In genomic region chr19:17125052-17125727, GRCh38 we compare ENCODE assay signal across 8 cellular contexts. TPM values are rescaled to one million over a fixed set of nuclear protein-coding genes. Genes with fewer than 3 reads are reported as not detected.
DNase-seq lines count a peak whose midpoint lies in the region; ATAC-seq and TF ChIP-seq lines count a peak whose summit lies in the region.

No MANE protein-coding gene starts in this region.

- peaks cover 2% of the 10 kb centered on the region for H3K9me3 Mint-ChIP-seq in activated naive CD4-positive, alpha-beta T cell treated with anti-CD3 and anti-CD28 coated beads, Interleukin-2, amount 10 ng/mL, durations not matched to agents 7 days and 5 days

- CTCF ChIA-PET in activated naive CD4-positive, alpha-beta T cell treated with anti-CD3 and anti-CD28 coated beads, Interleukin-2, amount 10 ng/mL, durations not matched to agents 7 days and 5 days (lab: Charles Lee) = interaction anchor here (0.5 to 2.0 kb wide), 5 partner anchors 22 to 57 kb away, joined by 3 to 7 read pairs (median 4); partner anchors contain the start of genes HAUS8 and MYO9B

- H3K36me3 Mint-ChIP-seq in activated naive CD4-positive, alpha-beta T cell treated with anti-CD3 and anti-CD28 coated beads, Interleukin-2, amount 10 ng/mL, durations not matched to agents 7 days and 5 days = peaks cover 45% of the 10 kb centered on the region

- H3K4me3 Mint-ChIP-seq in activated naive CD4-positive, alpha-beta T cell treated with anti-CD3 and anti-CD28 coated beads, Interleukin-2, amount 10 ng/mL, durations not matched to agents 7 days and 5 days = peak overlapping the region; percentile 80

- 66% methylated on average over 5 of the region's 10 CpGs for WGBS in right lobe of liver (ENCODE audit: insufficient coverage, low coverage, low lambda C conversion rate, missing lambda C conversion rate)
- 19 to 20% methylated on average over 10 of the region's 10 CpGs for WGBS in aorta, 2 donors

- H3K4me1 ChIP-seq in right lobe of liver (peaks cover 0 to 14% (median 0%) of the 10 kb centered on the region in 4 donors), aorta (ENCODE audit: control insufficient read depth in 1 of 2, insufficient read depth in 2 of 2, low read length in 2 of 2) (no peaks in the 10 kb centered on the region)

- H3K27me3 ChIP-seq in right lobe of liver (no peaks in the 10 kb centered on the region), aorta (ENCODE audit: control insufficient read depth in 1 of 2, insufficient read depth in 2 of 2, low read length in 1 of 2) (no peaks in the 10 kb centered on the region)

- H3K36me3 ChIP-seq in right lobe of liver (no peaks in the 10 kb centered on the region), aorta (ENCODE audit: control insufficient read depth in 1 of 2, insufficient read depth in 2 of 2, low read length in 1 of 2) (no peaks in the 10 kb centered on the region)

- H3K4me3 ChIP-seq in GM08714 (ENCODE audit: low read length) (peak overlapping the region; percentile 33; the same call in 1 of the 2 replicates), right lobe of liver (no peak overlapping the region), aorta (ENCODE audit: low read length in 2 of 2) (no peak overlapping the region)

- H3K27ac ChIP-seq in right lobe of liver (peak overlapping the region; percentile 21 to 78 (median 47)), aorta (ENCODE audit: low read depth in 1 of 2, low read length in 2 of 2) (peak overlapping the region; percentile 32 to 79)

- H3K4me1 Mint-ChIP-seq in activated naive CD4-positive, alpha-beta T cell treated with anti-CD3 and anti-CD28 coated beads, Interleukin-2, amount 10 ng/mL, durations not matched to agents 7 days and 5 days = peaks cover 65% of the 10 kb centered on the region

- DNase-seq in GM20000 (ENCODE audit: low spot score) = peak; percentile 79
- peak; percentile 28 for DNase-seq in activated naive CD4-positive, alpha-beta T cell treated with anti-CD3 and anti-CD28 coated beads, Interleukin-2, amount 10 ng/mL, durations not matched to agents 7 days and 5 days
- DNase-seq in right lobe of liver = no peak
- DNase-seq in aorta = no peak
- no peak for DNase-seq in SKM-1 (lab: John Stamatoyannopoulos, UW; ENCODE audit: unreplicated experiment)
- no peak for DNase-seq in NCI-H345 (lab: John Stamatoyannopoulos, UW)

- TF ChIP-seq POLR2A in right lobe of liver (IDR thresholded peaks at IDR 0.05) = no peak

- peaks cover 3% of the 10 kb centered on the region for H3K27me3 Mint-ChIP-seq in activated naive CD4-positive, alpha-beta T cell treated with anti-CD3 and anti-CD28 coated beads, Interleukin-2, amount 10 ng/mL, durations not matched to agents 7 days and 5 days

- ATAC-seq in HG03571 (IDR thresholded peaks at IDR 0.05; ENCODE audit: unreplicated experiment) = peak; percentile 46
- peak in 3 of 4 donors; percentile 23 to 52 (median 33) for ATAC-seq in right lobe of liver
- ATAC-seq in aorta (ENCODE audit: low FRiP score) = peak; percentile 40

- H3K27ac Mint-ChIP-seq in activated naive CD4-positive, alpha-beta T cell treated with anti-CD3 and anti-CD28 coated beads, Interleukin-2, amount 10 ng/mL, durations not matched to agents 7 days and 5 days = peak overlapping the region; percentile 100

- intact Hi-C loops in right lobe of liver (cut with DNase I) (no loop called here), aorta (cut with DNase I) (loop anchor here in 1 of 2 donors (5.0 kb wide), 1 partner anchor 43 kb away; no protein-coding TSS in a partner anchor)

- no peak for TF ChIP-seq CTCF in GM20000 (IDR thresholded peaks at IDR 0.05; ENCODE audit: extremely low read depth, missing control alignments)
- TF ChIP-seq CTCF in right lobe of liver (IDR thresholded peaks at IDR 0.05) = no peak

- H3K9me3 ChIP-seq in right lobe of liver = no peaks in the 10 kb centered on the region
- no peaks in the 10 kb centered on the region for H3K9me3 ChIP-seq in aorta (ENCODE audit: control insufficient read depth, low read length)

RNA-seq across cellular contexts. Expression of gene MYO9B, which starts 49.6 kb away (rescaled TPM):
- total RNA-seq in right lobe of liver (10 to 100 TPM; 25.4 to 38.7 (median 36.0) TPM), aorta (100 to 1,000 TPM; 165 to 176 TPM)
- polyA plus RNA-seq in aorta = 100 to 1,000 TPM in 1 of 2 donors, 10 to 100 TPM in 1; 34.3 to 183 TPM

RNA-seq across cellular contexts. Expression of gene HAUS8, which starts 49.9 kb away (rescaled TPM):
- total RNA-seq in right lobe of liver (1 to 10 TPM; 3.7 to 8.5 (median 5.8) TPM), aorta (1 to 10 TPM; 5.8 to 7.2 TPM)
- polyA plus RNA-seq in aorta = 10 to 100 TPM in 1 of 2 donors, 1 to 10 TPM in 1; 4.5 to 15.1 TPM

Comparison
In these comparisons a context has a peak if more than half of its experiments do, and no peak if none do; other contexts are left out.
1. DNase-seq: peak in GM20000 (single experiment) and activated naive CD4-positive, alpha-beta T cell treated with anti-CD3 and anti-CD28 coated beads, Interleukin-2, amount 10 ng/mL, durations not matched to agents 7 days and 5 days (single experiment); none in right lobe of liver (0 of 3), aorta (0 of 2), SKM-1 (single experiment) and NCI-H345 (single experiment).
2. RNA of gene MYO9B, which starts 49.6 kb away (total RNA-seq): 165 to 176 TPM in aorta; 25.4 to 38.7 TPM in right lobe of liver; every median in the first group is over 4 times any median in the second.
3. Peak in every context shown above with its lines, with median percentiles within 50 percentile points of each other: ATAC-seq.